1 cellular context compared by ENCODE assay signal in the genomic region with DNA sequence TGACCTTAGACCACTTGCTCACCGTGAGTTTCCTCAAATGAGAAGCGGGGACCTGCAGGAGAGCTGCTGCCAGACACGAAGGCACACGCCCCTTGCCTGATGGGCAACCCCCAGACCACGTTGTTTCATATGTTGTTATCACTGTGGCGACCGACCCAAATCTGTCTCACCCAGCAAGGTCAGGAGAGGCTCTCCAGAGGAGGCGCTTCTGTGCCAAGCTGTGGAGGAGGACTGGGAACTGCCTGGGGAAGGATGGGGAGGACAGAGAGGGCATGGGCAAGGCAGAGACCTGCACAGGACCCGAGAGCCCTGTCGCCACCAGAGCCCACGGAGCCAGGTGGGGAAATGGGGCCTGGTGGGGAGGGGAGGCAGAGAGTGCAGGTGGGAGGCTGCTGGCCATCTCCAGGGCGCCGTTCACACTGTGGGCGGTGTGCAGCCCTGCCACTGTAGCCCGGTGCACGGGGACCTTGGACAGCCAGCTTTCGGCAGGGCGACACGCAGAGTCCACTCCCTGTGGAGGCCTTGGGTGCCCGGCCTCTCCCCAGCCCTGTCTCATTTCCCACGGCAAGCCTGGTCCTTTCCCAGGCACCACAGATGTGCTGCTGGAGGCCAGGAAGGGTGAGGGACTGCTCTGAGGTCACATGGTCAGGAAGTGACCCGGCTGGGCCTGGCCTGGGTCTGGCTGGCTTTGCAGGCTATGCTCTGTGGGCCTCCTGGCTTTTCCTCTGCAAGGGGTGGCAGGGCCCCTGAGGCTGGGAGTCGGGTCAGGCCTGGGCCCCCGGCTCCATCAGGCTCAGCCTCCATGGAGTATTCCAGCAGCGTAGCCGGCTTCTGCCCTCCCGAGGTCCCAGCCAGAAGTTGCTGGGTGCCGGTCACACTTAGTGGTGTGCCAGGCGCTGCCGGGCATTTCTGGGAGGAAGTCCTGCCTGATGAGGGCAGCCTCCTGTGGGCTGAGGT.
A peak's percentile ranks its signal among the peaks of the same experiment; 100 is the strongest.
TF ChIP-seq lines count a peak whose summit lies in the region.

No MANE protein-coding gene starts in this region.

TF ChIP-seq in K562, 482 proteins besides CTCF, POLR2A, EP300 and RAD21:
- TF ChIP-seq HDAC2 (IDR thresholded peaks at IDR 0.05) (no peak), DMBX1 (CRISPR knock-in tag; IDR thresholded peaks at IDR 0.05; ENCODE audit: borderline replicate concordance) (no peak), U2AF1 (optimal IDR thresholded peaks at IDR 0.05; ENCODE audit: low read depth, low read length) (no peak), ZNF263 (CRISPR knock-in tag; IDR thresholded peaks at IDR 0.05; ENCODE audit: borderline replicate concordance) (peak; percentile 27; the same call in 1 of the 2 replicates), PML (IDR thresholded peaks at IDR 0.05; ENCODE audit: low read length) (no peak), KAT2B (IDR thresholded peaks at IDR 0.05; ENCODE audit: low read depth, low read length) (no peak), ZFPM2 (CRISPR knock-in tag; IDR thresholded peaks at IDR 0.05) (no peak)
